In genomic region chr11:1219836-1220810, GRCh38 we compare ENCODE assay signal across 22 cellular contexts. TPM values are rescaled to one million over a fixed set of nuclear protein-coding genes. Genes with fewer than 3 reads are reported as not detected.
A peak's percentile ranks its signal among the peaks of the same experiment; 100 is the strongest.
DNase-seq lines count a peak whose midpoint lies in the region; ATAC-seq and TF ChIP-seq lines count a peak whose summit lies in the region.
"Had no signal": no experiment of that assay in that cellular context is flagged by ENCODE, and none has a peak within 500 bp of the region (broad histone marks: within the 10 kb centered on the region; RNA-seq: fewer than 3 reads in every experiment).

No MANE protein-coding gene starts in this region.

- H4K20me1 ChIP-seq in mammary epithelial cell (ENCODE audit: insufficient read depth, low read length) = no peaks in the 10 kb centered on the region

- no peaks in the 10 kb centered on the region for H3K79me2 ChIP-seq in mammary epithelial cell (ENCODE audit: insufficient read depth, low read length)

- H3K27me3 Mint-ChIP-seq in chondrocyte (ENCODE audit: low read depth) = peaks cover 31% of the 10 kb centered on the region

- H3K9me3 Mint-ChIP-seq in chondrocyte (ENCODE audit: low read depth) = peaks cover 2% of the 10 kb centered on the region
- H3K9me3 Mint-ChIP-seq: CD8-positive, alpha-beta T cell had no signal

- peak; percentile 33 for ATAC-seq in left lobe of liver
- no peak for ATAC-seq in GM19324 (IDR thresholded peaks at IDR 0.05; ENCODE audit: low FRiP score, unreplicated experiment)
- ATAC-seq: CD8-positive, alpha-beta T cell; stimulated activated naive B cell treated with anti-CD40 and anti-IgM and Interleukin-4, amounts not matched to agents 10 μg/mL and 1 μg/mL and 100 μg/mL, for 72 hours had no signal

- H3K36me3 ChIP-seq in breast epithelium = no peaks in the 10 kb centered on the region
- H3K36me3 ChIP-seq in mammary epithelial cell (ENCODE audit: insufficient read depth, low read length) = no peaks in the 10 kb centered on the region
- no peaks in the 10 kb centered on the region for H3K36me3 ChIP-seq in suprapubic skin
- H3K36me3 ChIP-seq: vagina had no signal

- intact Hi-C loops in breast epithelium (cut with DNase I; ENCODE audit: low total_unique reads) (no loop called here), mammary epithelial cell (cut with micrococcal nuclease) (no loop called here)

- H3K27ac ChIP-seq in breast epithelium (peak overlapping the region; percentile 33 to 69), mammary epithelial cell (ENCODE audit: insufficient read depth, low read depth, low read length) (no peak overlapping the region), suprapubic skin (no peak overlapping the region)
- H3K27ac ChIP-seq: skin epidermis, vagina had no signal

- H2AFZ ChIP-seq in mammary epithelial cell (ENCODE audit: low read depth, low read length) = no peak overlapping the region

- peaks cover 0 to 4% of the 10 kb centered on the region in 2 donors for H3K4me1 ChIP-seq in breast epithelium
- H3K4me1 ChIP-seq in mammary epithelial cell (ENCODE audit: insufficient read depth, low read length) = no peaks in the 10 kb centered on the region
- H3K4me1 ChIP-seq in suprapubic skin = peaks cover 8% of the 10 kb centered on the region
- H3K4me1 ChIP-seq: vagina had no signal

- dilution Hi-C loops in mammary epithelial cell (cut with HindIII; ENCODE audit: low sequenced_read_pairs) = no loop called here

- H3K4me3 Mint-ChIP-seq in chondrocyte (ENCODE audit: unreplicated experiment) = no peak overlapping the region
- H3K4me3 Mint-ChIP-seq: CD8-positive, alpha-beta T cell; stimulated activated naive B cell treated with anti-CD40 and anti-IgM and Interleukin-4, amounts not matched to agents 10 μg/mL and 1 μg/mL and 100 μg/mL, for 72 hours had no signal

- H3K4me3 ChIP-seq in breast epithelium = no peak overlapping the region
- no peak overlapping the region for H3K4me3 ChIP-seq in mammary epithelial cell (replicated peaks in 1 of 3; ENCODE audit: insufficient read depth in 1 of 3, low read depth in 2 of 3, low read length in 3 of 3)
- H3K4me3 ChIP-seq in suprapubic skin = no peak overlapping the region
- H3K4me3 ChIP-seq: skin epidermis, vagina had no signal

- H3K9me3 ChIP-seq in breast epithelium (no peaks in the 10 kb centered on the region), mammary epithelial cell (replicated peaks; ENCODE audit: insufficient read depth, low read length) (peaks cover 2% of the 10 kb centered on the region), suprapubic skin (no peaks in the 10 kb centered on the region)
- H3K9me3 ChIP-seq: vagina had no signal

- H3K27ac Mint-ChIP-seq in chondrocyte (ENCODE audit: unreplicated experiment) = peak overlapping the region; percentile 36
- H3K27ac Mint-ChIP-seq: CD8-positive, alpha-beta T cell had no signal

- TF ChIP-seq CTCF in breast epithelium (IDR thresholded peaks at IDR 0.05) (no peak), mammary epithelial cell (conservative IDR thresholded peaks at IDR 0.05 in 1 of 2, IDR thresholded peaks at IDR 0.05 in 1 of 2; ENCODE audit: extremely low read depth in 1 of 2, insufficient read depth in 1 of 2, low read depth in 1 of 2, low read length in 2 of 2) (no peak), chondrocyte (IDR thresholded peaks at IDR 0.05) (no peak), suprapubic skin (IDR thresholded peaks at IDR 0.05) (no peak)

- H3K36me3 Mint-ChIP-seq in chondrocyte (ENCODE audit: low read depth) = peaks cover 2% of the 10 kb centered on the region
- H3K36me3 Mint-ChIP-seq: CD8-positive, alpha-beta T cell had no signal

- CTCF ChIA-PET in mammary epithelial cell (lab: Charles Lee; ENCODE audit: low non-redundant PET) = no interaction called here

- no peak for TF ChIP-seq EP300 in suprapubic skin (IDR thresholded peaks at IDR 0.05)

- H3K4me2 ChIP-seq in mammary epithelial cell (ENCODE audit: insufficient read depth, low read depth, low read length) = no peak overlapping the region

- no peak overlapping the region for H3K9ac ChIP-seq in mammary epithelial cell (ENCODE audit: insufficient read depth, low read length)

- TF ChIP-seq POLR2A in breast epithelium (IDR thresholded peaks at IDR 0.05) (no peak), suprapubic skin (IDR thresholded peaks at IDR 0.05) (no peak)

- DNase-seq in breast epithelium (ENCODE audit: low spot score in 2 of 2) (no peak), mammary epithelial cell (no peak), chondrocyte (ENCODE audit: low spot score) (peak; percentile 90), left lobe of liver (ENCODE audit: low spot score) (no peak), suprapubic skin (ENCODE audit: low spot score in 2 of 2) (peak; percentile 63 to 80), germinal center (ENCODE audit: low spot score) (no peak)
- no peak for DNase-seq in activated CD4-positive, alpha-beta T cell treated with anti-CD3 and anti-CD28 coated beads, Interleukin-2, amount 50 U/mL, for 48 hours
- DNase-seq: activated CD4-positive, alpha-beta T cell treated with anti-CD3 and anti-CD28 coated beads, Interleukin-2, amount 50 U/mL, for 4 hours; activated T-cell treated with anti-CD3 and anti-CD28 coated beads, Interleukin-2, amount 50 U/mL, for 48 hours; central memory CD4-positive, alpha-beta T cell; foreskin fibroblast; GDM1; HCEC 1CT; SHP77 treated with DMSO at 0.1 percent for 48 hours; stimulated activated naive B cell treated with anti-CD40 and anti-IgM and Interleukin-4, amounts not matched to agents 10 μg/mL and 1 μg/mL and 100 μg/mL, for 72 hours had no signal

- BruUV-seq in mammary epithelial cell (replicated peaks; lab: Mats Ljungman, UMichigan) = no TSS peak

- WGBS in mammary epithelial cell (ENCODE audit: low coverage, missing lambda C conversion rate) = 51% methylated on average over 11 of the region's 48 CpGs
- 42% methylated on average over 16 of the region's 48 CpGs for WGBS in suprapubic skin

- no peaks in the 10 kb centered on the region for H3K4me1 Mint-ChIP-seq in chondrocyte (ENCODE audit: low read depth)
- H3K4me1 Mint-ChIP-seq: stimulated activated naive B cell treated with anti-CD40 and anti-IgM and Interleukin-4, amounts not matched to agents 10 μg/mL and 1 μg/mL and 100 μg/mL, for 72 hours had no signal

- H3K27me3 ChIP-seq in breast epithelium (peaks cover 4 to 55% of the 10 kb centered on the region in 2 donors), mammary epithelial cell (ENCODE audit: insufficient read depth, low read length) (peaks cover 3% of the 10 kb centered on the region), suprapubic skin (peaks cover 66% of the 10 kb centered on the region)
- H3K27me3 ChIP-seq: vagina had no signal

- in situ Hi-C loops in mammary epithelial cell (cut with MboI; ENCODE audit: low sequenced_read_pairs in 2 of 2) = no loop called here

RNA-seq across cellular contexts. Expression of gene MUC5B, which starts 2.7 kb away (rescaled TPM):
- total RNA-seq in breast epithelium (1 to 10 TPM in 2 of 3 donors, not detected in 1; 2.0 to 6.9 TPM), mammary epithelial cell (under 1 TPM; 0.02 to 0.17 TPM), chondrocyte (not detected in 3 replicates), left lobe of liver (4.1 TPM), suprapubic skin (under 1 TPM; 0.08 to 0.34 (median 0.13) TPM)
- not detected for polyA plus RNA-seq in mammary epithelial cell
- not detected for polyA minus RNA-seq in mammary epithelial cell
- total RNA-seq: CD8-positive, alpha-beta T cell; mesenteric fat pad; T-helper 2 cell treated with Interferon-gamma antibody and Interleukin-4, amounts not matched to agents 100 ng/mL and 5 ng/mL, for 36 hours had no signal
- polyA plus RNA-seq: AG04450 had no signal

Comparison
In these comparisons a context has a peak if more than half of its experiments do, and no peak if none do; other contexts are left out.
1. H3K27ac ChIP-seq: peak in breast epithelium (2 of 2); none in mammary epithelial cell (single experiment) and suprapubic skin (single experiment).
2. DNase-seq: peak in chondrocyte (single experiment) and suprapubic skin (2 of 2); none in breast epithelium (0 of 2), mammary epithelial cell (single experiment), left lobe of liver (single experiment), germinal center (single experiment) and activated CD4-positive, alpha-beta T cell treated with anti-CD3 and anti-CD28 coated beads, Interleukin-2, amount 50 U/mL, for 48 hours (0 of 2).